Comparison of ENCODE assay signal across 26 cellular contexts in the genomic region with DNA sequence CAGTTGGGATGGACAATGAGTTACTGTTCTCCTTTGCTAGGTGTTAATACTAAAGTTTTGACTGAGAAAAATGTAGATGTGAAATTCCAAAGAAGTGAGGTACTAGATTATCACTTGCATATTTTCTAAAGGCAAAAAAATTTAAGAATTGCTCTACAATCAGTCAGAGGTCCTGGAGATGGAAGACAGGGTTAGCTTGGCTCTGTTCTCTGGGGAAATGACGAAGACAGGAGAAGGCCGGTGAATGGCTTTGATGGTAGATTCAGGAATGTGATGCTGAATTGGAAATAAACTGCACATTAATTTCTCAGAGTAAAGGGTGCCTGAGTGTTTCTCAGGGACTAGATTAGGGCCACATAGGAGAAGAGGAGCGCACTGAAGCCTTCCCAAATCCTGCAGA.
"Had no signal": no experiment of that assay in that cellular context is flagged by ENCODE, and none has a peak within 500 bp of the region (broad histone marks: within the 10 kb centered on the region; RNA-seq: fewer than 3 reads in every experiment).

No MANE protein-coding gene starts in this region.

- H3K36me3 ChIP-seq: left ventricle myocardium inferior, pancreas, prostate gland, stomach, thyroid gland, transverse colon, upper lobe of left lung, vagina had no signal

- H3K4me1 ChIP-seq: left ventricle myocardium inferior, pancreas, prostate gland, stomach, testis, thyroid gland, transverse colon, upper lobe of left lung, vagina had no signal

- H3K9me3 Mint-ChIP-seq: nephron; neural crest cell; stimulated activated naive B cell treated with anti-CD40 and anti-IgM and Interleukin-4, amounts not matched to agents 10 μg/mL and 1 μg/mL and 100 μg/mL, for 72 hours had no signal

- H3K9me3 ChIP-seq: pancreas, prostate gland, stomach, testis, thyroid gland, transverse colon, upper lobe of left lung, vagina had no signal

- H3K36me3 Mint-ChIP-seq: stimulated activated naive B cell treated with anti-CD40 and anti-IgM and Interleukin-4, amounts not matched to agents 10 μg/mL and 1 μg/mL and 100 μg/mL, for 72 hours had no signal

- H3K27ac ChIP-seq: left ventricle myocardium inferior, pancreas, prostate gland, skin epidermis, stomach, testis, thyroid gland, transverse colon, upper lobe of left lung, vagina had no signal

- H3K27me3 Mint-ChIP-seq: naive thymus-derived CD8-positive, alpha-beta T cell had no signal

- FAIRE-seq: pancreas had no signal

- H3K27ac Mint-ChIP-seq: nephron; stimulated activated naive B cell treated with anti-CD40 and anti-IgM and Interleukin-4, amounts not matched to agents 10 μg/mL and 1 μg/mL and 100 μg/mL, for 72 hours had no signal

- H3K4me3 Mint-ChIP-seq: naive thymus-derived CD8-positive, alpha-beta T cell; nephron; neural crest cell; stimulated activated naive B cell treated with anti-CD40 and anti-IgM and Interleukin-4, amounts not matched to agents 10 μg/mL and 1 μg/mL and 100 μg/mL, for 72 hours had no signal

- H3K4me1 Mint-ChIP-seq: nephron had no signal

- ATAC-seq: naive thymus-derived CD8-positive, alpha-beta T cell; pancreas; right cardiac atrium; sciatic nerve; stimulated activated naive B cell treated with anti-CD40 and anti-IgM and Interleukin-4, amounts not matched to agents 10 μg/mL and 1 μg/mL and 100 μg/mL, for 72 hours; stimulated activated naive CD8-positive, alpha-beta T cell treated with anti-CD3 and anti-CD28 coated beads, Interleukin-15, Interleukin-2, amounts not matched to agents 100 U/mL and 50 U/mL, for 24 hours had no signal

- H3K27me3 ChIP-seq: testis, thyroid gland, transverse colon, upper lobe of left lung, vagina had no signal

- H3K4me3 ChIP-seq: left ventricle myocardium inferior, lung, pancreas, prostate gland, skin epidermis, stomach, testis, thyroid gland, transverse colon, upper lobe of left lung, vagina had no signal

- DNase-seq: islet precursor cell; left ventricle myocardium inferior; naive thymus-derived CD8-positive, alpha-beta T cell; nucleus accumbens; pancreas; posterior cingulate gyrus; retina; right cardiac atrium; stimulated activated CD4-positive, alpha-beta T cell treated with anti-CD3 and anti-CD28 coated beads, Interleukin-12 subunit alpha, Interleukin-12 subunit beta, amount 100 ng/mL, for 4 hours; stimulated activated CD4-positive, alpha-beta T cell treated with anti-CD3 and anti-CD28 coated beads, Interleukin-15, amount 100 ng/mL, for 24 hours; stimulated activated CD4-positive, alpha-beta T cell treated with anti-CD3 and anti-CD28 coated beads, Interleukin-2, amount 100 ng/mL, for 24 hours; stimulated activated CD4-positive, alpha-beta T cell treated with anti-CD3 and anti-CD28 coated beads, Interleukin-4, amount 100 ng/mL, for 1 hour; stimulated activated naive B cell treated with anti-CD40 and anti-IgM and Interleukin-4, amounts not matched to agents 10 μg/mL and 1 μg/mL and 100 μg/mL, for 72 hours; stimulated activated naive CD8-positive, alpha-beta T cell treated with anti-CD3 and anti-CD28 coated beads, Interleukin-15, Interleukin-2, amounts not matched to agents 100 U/mL and 50 U/mL, for 24 hours; stomach; testis; thyroid gland; transverse colon; upper lobe of left lung had no signal
